In the genomic region with DNA sequence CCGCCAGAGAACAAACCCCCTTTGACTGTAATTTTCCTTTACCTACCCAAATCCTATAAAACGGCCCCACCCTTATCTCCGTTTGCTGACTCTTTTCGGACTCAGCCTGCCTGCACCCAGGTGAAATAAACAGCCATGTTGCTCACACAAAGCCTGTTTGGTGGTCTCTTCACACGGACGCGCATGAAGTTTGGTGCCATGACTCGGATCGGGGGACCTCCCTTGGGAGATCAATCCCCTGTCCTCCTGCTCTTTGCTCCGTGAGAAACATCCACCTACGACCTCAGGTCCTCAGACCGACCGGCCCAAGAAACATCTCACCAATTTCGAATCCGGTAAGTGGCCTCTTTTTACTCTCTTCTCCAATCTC, we compare ENCODE assay signal across 15 cellular contexts. TPM values are rescaled to one million over a fixed set of nuclear protein-coding genes. Genes with fewer than 3 reads are reported as not detected.
DNase-seq lines count a peak whose midpoint lies in the region; TF ChIP-seq lines count a peak whose summit lies in the region.
"Not testable (repeated sequence)": the region's sequence is repeated elsewhere in the genome, so short reads cannot be mapped to it uniquely, and the experiment has no call there.
"Had no signal": no experiment of that assay in that cellular context is flagged by ENCODE, and none has a peak within 500 bp of the region (broad histone marks: within the 10 kb centered on the region; RNA-seq: fewer than 3 reads in every experiment).

No MANE protein-coding gene starts in this region.

- peaks cover 11% of the 10 kb centered on the region for H3K36me3 ChIP-seq in ES-I3 (ENCODE audit: insufficient read depth, low read length)
- H3K36me3 ChIP-seq in HAP-1 (replicated peaks) = peaks cover 13% of the 10 kb centered on the region; the same call in 1 of the 2 replicates
- H3K36me3 ChIP-seq in NT2/D1 (ENCODE audit: insufficient read depth, insufficient read length, low read length); endodermal cell (ENCODE audit: control insufficient read depth, insufficient read depth, low read length); iPS DF 6.9 (ENCODE audit: control insufficient read depth, insufficient read depth, low read length); neural progenitor cell: not testable (repeated sequence)

- DNase-seq in HAP-1 (ENCODE audit: low spot score in 2 of 2); NT2/D1 (ENCODE audit: low read depth, low spot score); iPS DF 6.9 (ENCODE audit: low read depth, low spot score); neural progenitor cell (ENCODE audit: low spot score): not testable (repeated sequence)
- peak; percentile 56 for DNase-seq in endodermal cell

- peak overlapping the region; percentile 76 for H2AFZ ChIP-seq in neural progenitor cell (replicated peaks)

- peak overlapping the region; percentile 91 for H3K4me3 Mint-ChIP-seq in endodermal cell
- not testable (repeated sequence) for H3K4me3 Mint-ChIP-seq in neural progenitor cell

- H3K27ac ChIP-seq in endodermal cell (ENCODE audit: low read depth, low read length); iPS DF 6.9 (ENCODE audit: low read length); neural progenitor cell: not testable (repeated sequence)

- TF ChIP-seq CTCF in endodermal cell (conservative IDR thresholded peaks at IDR 0.05); neural progenitor cell (IDR thresholded peaks at IDR 0.05): not testable (repeated sequence)

- 0% methylated on average over 8 of the region's 15 CpGs; no CpG with 5 or more reads in 1 of the 2 experiments for WGBS in endodermal cell (ENCODE audit: insufficient coverage in 1 of 2, insufficient read length in 1 of 2), 2 experiments
- WGBS in iPS DF 6.9 (ENCODE audit: insufficient coverage, insufficient read length) = no CpG with 5 or more reads among the region's 15 CpGs

- H3K4me1 Mint-ChIP-seq in endodermal cell = peaks cover 54% of the 10 kb centered on the region
- not testable (repeated sequence) for H3K4me1 Mint-ChIP-seq in neural progenitor cell

- H3K79me2 ChIP-seq in neural progenitor cell (ENCODE audit: low read depth) = peaks cover 14% of the 10 kb centered on the region

- H4K20me1 ChIP-seq in neural progenitor cell (ENCODE audit: low read depth) = not testable (repeated sequence)

- H3K4me1 ChIP-seq in ES-I3 (ENCODE audit: insufficient read depth, low read length) (peaks cover 27% of the 10 kb centered on the region), HAP-1 (peaks cover 29% of the 10 kb centered on the region), neural progenitor cell (peaks cover 15% of the 10 kb centered on the region)
- H3K4me1 ChIP-seq in NT2/D1 (ENCODE audit: insufficient read depth, insufficient read length); endodermal cell (ENCODE audit: control insufficient read depth, insufficient read depth, low read length); iPS DF 6.9 (ENCODE audit: control insufficient read depth, insufficient read depth, low read length): not testable (repeated sequence)

- H3K4me2 ChIP-seq in neural progenitor cell = peak overlapping the region; percentile 74

- not testable (repeated sequence) for H3K9me3 ChIP-seq in ES-I3 (ENCODE audit: control insufficient read depth, insufficient read depth, low read length); HAP-1; endodermal cell (ENCODE audit: control insufficient read depth, low read length); iPS DF 6.9 (ENCODE audit: control insufficient read depth, insufficient read depth, low read length); iPS-18c (ENCODE audit: control insufficient read depth, insufficient read depth, low read length); neural progenitor cell (ENCODE audit: low read depth)
- peaks cover 14% of the 10 kb centered on the region; the same call in 1 of the 2 replicates for H3K9me3 ChIP-seq in NT2/D1 (ENCODE audit: insufficient read depth, low read length)

- H3K27me3 ChIP-seq in HAP-1 (ENCODE audit: low read depth); NT2/D1 (ENCODE audit: insufficient read depth, insufficient read length); endodermal cell (ENCODE audit: control insufficient read depth, insufficient read depth, low read length, poor library complexity, severe bottlenecking); iPS DF 6.9 (ENCODE audit: control insufficient read depth, insufficient read depth, low read length): not testable (repeated sequence)
- H3K27me3 ChIP-seq in neural progenitor cell = peaks cover 15% of the 10 kb centered on the region

- peaks cover 43% of the 10 kb centered on the region for H3K36me3 Mint-ChIP-seq in endodermal cell (ENCODE audit: low read depth)
- H3K36me3 Mint-ChIP-seq in neural progenitor cell = not testable (repeated sequence)

- H3K9me3 Mint-ChIP-seq in endodermal cell, neural progenitor cell: not testable (repeated sequence)

- H3K27ac Mint-ChIP-seq in endodermal cell = peak overlapping the region; percentile 97
- H3K27ac Mint-ChIP-seq in neural progenitor cell = not testable (repeated sequence)

- peak overlapping the region; percentile 38 for H3K4me3 ChIP-seq in HAP-1
- peak overlapping the region; percentile 24 for H3K4me3 ChIP-seq in NT2/D1 (ENCODE audit: insufficient read length, low read depth)
- H3K4me3 ChIP-seq in endodermal cell (ENCODE audit: low read length) = peak overlapping the region; percentile 83
- peak overlapping the region; percentile 40; the same call in 1 of the 2 replicates for H3K4me3 ChIP-seq in iPS DF 6.9 (ENCODE audit: low read length)
- H3K4me3 ChIP-seq in iPS-18c (ENCODE audit: insufficient read depth, low read depth, low read length) = peak overlapping the region; percentile 58
- not testable (repeated sequence) for H3K4me3 ChIP-seq in neural progenitor cell

- H3K27me3 Mint-ChIP-seq in endodermal cell (ENCODE audit: insufficient read depth) = not testable (repeated sequence)
- H3K27me3 Mint-ChIP-seq in neural progenitor cell (ENCODE audit: insufficient read depth, low read depth) = peaks cover 42% of the 10 kb centered on the region

- H3K9ac ChIP-seq in ES-I3 (ENCODE audit: low read depth, low read length) (peak overlapping the region; percentile 68), endodermal cell (ENCODE audit: extremely low read depth, low read length, poor library complexity, severe bottlenecking) (peak overlapping the region; percentile 85)
- H3K9ac ChIP-seq in NT2/D1 (ENCODE audit: insufficient read length, low read depth); neural progenitor cell: not testable (repeated sequence)

- peaks cover 16% of the 10 kb centered on the region for H3F3A ChIP-seq in neural progenitor cell (ENCODE audit: low read depth)

- in situ Hi-C loops in HAP-1 (cut with MboI; ENCODE audit: low sequenced_read_pairs) = not testable (repeated sequence)

RNA-seq across cellular contexts. Expression of gene FAM124A, which starts 52.1 kb away (rescaled TPM):
- total RNA-seq in endodermal cell = 10 to 100 TPM; 49.7 to 56.6 TPM
- 9.0 TPM for polyA plus RNA-seq in endodermal cell (2013, experiment 1 of 2)
- polyA plus RNA-seq in endodermal cell (2013, experiment 2 of 2) = 7.9 TPM
- 22.6 and 41.1 TPM in 2 replicates for total RNA-seq in neural progenitor cell (ENCODE audit: low replicate concordance)
- total RNA-seq: CD4-positive, alpha-beta T cell; GM23248; HepG2; HT-29 had no signal
- polyA plus RNA-seq: GM23248, HepG2, IgD-negative memory B cell had no signal

RNA-seq across cellular contexts. Expression of gene C13orf42, which starts 59.0 kb away (rescaled TPM):
- total RNA-seq in endodermal cell (10 to 100 TPM; 19.0 to 27.7 TPM), neural progenitor cell (ENCODE audit: low replicate concordance) (0.65 and 0.96 TPM in 2 replicates)
- polyA plus RNA-seq in endodermal cell (2013, experiment 1 of 2) = 1.6 TPM
- polyA plus RNA-seq in endodermal cell (2013, experiment 2 of 2) = 2.4 TPM
- total RNA-seq: Caco-2; CD4-positive, alpha-beta T cell; GM23248; HepG2; HT-29 had no signal
- polyA plus RNA-seq: A549, BJ, GM23248, HepG2, IgD-negative memory B cell had no signal

Comparison
In these comparisons a context has a peak if more than half of its experiments do, and no peak if none do; other contexts are left out.
1. RNA of gene C13orf42, which starts 59.0 kb away (total RNA-seq): 19.0 to 27.7 TPM in endodermal cell; 0.65 to 0.96 TPM in neural progenitor cell; every median in the first group is over 10 times any median in the second.